ENCODE assay signal across 1 cellular context in genomic region chr13:45055198-45055901, GRCh38.
TF ChIP-seq lines count a peak whose summit lies in the region.

No MANE protein-coding gene starts in this region.

TF ChIP-seq in GM12878, 131 proteins besides CTCF, POLR2A, EP300 and RAD21 (continued from another document):
- TF ChIP-seq MLLT1 (IDR thresholded peaks at IDR 0.05) (no peak), IRF3 (IDR thresholded peaks at IDR 0.05) (no peak), IKZF1 (conservative IDR thresholded peaks at IDR 0.05) (peak; percentile 53), NFIC (IDR thresholded peaks at IDR 0.05; ENCODE audit: low read depth, low read length) (peak; percentile 24; the same call in 1 of the 2 replicates), YY1 (IDR thresholded peaks at IDR 0.05; ENCODE audit: low read depth, low read length) (no peak), DPF2 (IDR thresholded peaks at IDR 0.05) (peak; percentile 50; the same call in 1 of the 2 replicates)
- TF ChIP-seq, protein P1, sequence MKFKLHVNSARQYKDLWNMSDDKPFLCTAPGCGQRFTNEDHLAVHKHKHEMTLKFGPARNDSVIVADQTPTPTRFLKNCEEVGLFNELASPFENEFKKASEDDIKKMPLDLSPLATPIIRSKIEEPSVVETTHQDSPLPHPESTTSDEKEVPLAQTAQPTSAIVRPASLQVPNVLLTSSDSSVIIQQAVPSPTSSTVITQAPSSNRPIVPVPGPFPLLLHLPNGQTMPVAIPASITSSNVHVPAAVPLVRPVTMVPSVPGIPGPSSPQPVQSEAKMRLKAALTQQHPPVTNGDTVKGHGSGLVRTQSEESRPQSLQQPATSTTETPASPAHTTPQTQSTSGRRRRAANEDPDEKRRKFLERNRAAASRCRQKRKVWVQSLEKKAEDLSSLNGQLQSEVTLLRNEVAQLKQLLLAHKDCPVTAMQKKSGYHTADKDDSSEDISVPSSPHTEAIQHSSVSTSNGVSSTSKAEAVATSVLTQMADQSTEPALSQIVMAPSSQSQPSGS (IDR thresholded peaks at IDR 0.05; ENCODE audit: low read length): 0 out of 2 replicates have a peak, but pooled peaks have one; percentile 20
TF ChIP-seq in GM12878: peak in this region for 10.
